8 cellular contexts compared by ENCODE assay signal in the genomic region with DNA sequence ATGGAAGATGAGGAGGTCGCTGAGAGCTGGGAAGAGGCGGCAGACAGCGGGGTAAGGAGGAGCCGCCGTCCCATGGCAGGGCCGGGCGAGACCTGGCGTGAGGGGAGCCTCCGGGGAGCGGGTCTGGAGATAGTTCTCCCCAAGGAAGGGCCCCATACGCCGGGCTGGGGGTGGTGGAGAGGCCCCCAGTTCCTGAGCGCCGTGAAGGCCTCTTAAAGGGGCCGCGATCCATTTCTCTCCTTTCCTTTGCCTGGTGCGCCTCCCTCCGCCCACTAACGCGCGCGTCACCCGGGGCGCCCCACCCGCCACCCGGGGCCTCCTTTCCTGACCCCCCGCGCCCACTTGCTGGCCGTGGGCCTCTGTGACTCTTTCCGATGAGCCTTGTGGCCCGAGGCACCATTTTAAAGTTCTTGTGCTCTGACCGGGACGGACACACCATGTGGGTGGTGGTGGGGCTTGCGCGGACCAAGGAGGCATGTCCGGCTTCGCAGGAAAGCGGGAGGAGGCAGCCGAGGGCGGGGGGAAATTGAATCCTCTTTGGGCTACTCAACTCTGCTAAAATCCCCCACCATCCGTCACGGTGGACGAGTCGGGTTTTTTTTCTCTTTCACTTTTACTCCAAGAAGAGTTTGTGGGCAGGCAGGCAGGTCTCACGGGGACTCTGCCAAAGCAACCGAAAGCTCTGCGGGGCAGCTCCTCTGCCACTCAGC. TPM values are rescaled to one million over a fixed set of nuclear protein-coding genes. Genes with fewer than 3 reads are reported as not detected.
A peak's percentile ranks its signal among the peaks of the same experiment; 100 is the strongest.
DNase-seq lines count a peak whose midpoint lies in the region; ATAC-seq and TF ChIP-seq lines count a peak whose summit lies in the region.

No MANE protein-coding gene starts in this region.

- peaks cover 8% of the 10 kb centered on the region for H3K4me1 ChIP-seq in colonic mucosa
- peaks cover 14 to 80% of the 10 kb centered on the region in 2 donors for H3K4me1 ChIP-seq in left lung

- no peaks in the 10 kb centered on the region for H3K27me3 ChIP-seq in colonic mucosa
- H3K27me3 ChIP-seq in left lung = no peaks in the 10 kb centered on the region

- no peak; the same call in 1 of the 2 replicates for TF ChIP-seq CTCF in 22Rv1 (IDR thresholded peaks at IDR 0.05)
- no peak for TF ChIP-seq CTCF in colonic mucosa (IDR thresholded peaks at IDR 0.05)
- TF ChIP-seq CTCF in left lung (IDR thresholded peaks at IDR 0.05) = no peak

- H3K4me3 ChIP-seq in colonic mucosa (peak overlapping the region; percentile 70), left lung (peak overlapping the region; percentile 76 to 99)

- peak overlapping the region; percentile 88 for H3K27ac ChIP-seq in 22Rv1
- peak overlapping the region; percentile 91 for H3K27ac ChIP-seq in colonic mucosa
- H3K27ac ChIP-seq in left lung = peak overlapping the region; percentile 96 to 98

- peak; percentile 65 for DNase-seq in NCI-H2196 treated with DMSO at 0.1 percent for 48 hours (lab: John Stamatoyannopoulos, UW; ENCODE audit: unreplicated experiment)
- peak; percentile 86 for DNase-seq in colonic mucosa
- DNase-seq in left lung = peak; percentile 89 to 93
- DNase-seq in stimulated activated CD4-positive, alpha-beta T cell treated with anti-CD3 and anti-CD28 coated beads, Interleukin-2, amount 100 ng/mL, for 4 hours (ENCODE audit: low read depth) = peak; percentile 84

- H3K9me3 ChIP-seq in colonic mucosa (no peaks in the 10 kb centered on the region), left lung (no peaks in the 10 kb centered on the region)

- peak overlapping the region; percentile 93 for H3K9ac ChIP-seq in colonic mucosa (ENCODE audit: low read depth in 2 of 2, low read length in 2 of 2)

- intact Hi-C loops in colonic mucosa (cut with DNase I) (loop anchor here (10.0 kb wide), 1 partner anchor 163 kb away; no protein-coding TSS in a partner anchor), left lung (cut with DNase I) (loop anchor here in 1 of 2 donors (10.0 kb wide), 1 partner anchor 293 kb away; a partner anchor contains a TSS)

- ATAC-seq in GM18502 (IDR thresholded peaks at IDR 0.05; ENCODE audit: poor library complexity, unreplicated experiment) (peak; percentile 60), HG02938 (IDR thresholded peaks at IDR 0.05; ENCODE audit: unreplicated experiment) (peak; percentile 60), left lung (peak; percentile 89)
- peak; percentile 66 to 73 for ATAC-seq in activated CD4-positive, CD25-positive, alpha-beta regulatory T cell treated with anti-CD3 and anti-CD28 coated beads, Interleukin-2, amount 50 U/mL, for 24 hours

- H3K36me3 ChIP-seq in colonic mucosa (no peaks in the 10 kb centered on the region), left lung (no peaks in the 10 kb centered on the region)

RNA-seq across cellular contexts. Expression of a gene that starts 0.4 kb away (rescaled TPM):
- total RNA-seq in colonic mucosa = 100 to 1,000 TPM; 119 to 140 TPM
- total RNA-seq in left lung = 100 to 1,000 TPM; 114 to 134 TPM

RNA-seq across cellular contexts. Expression of a gene that starts 15.1 kb away (rescaled TPM):
- total RNA-seq in colonic mucosa (10 to 100 TPM; 15.0 to 17.8 TPM), left lung (10 to 100 TPM; 18.8 to 19.5 TPM)

Comparison
In these comparisons a context has a peak if more than half of its experiments do, and no peak if none do; other contexts are left out.
1. Peak in every context shown above with its lines: DNase-seq, ATAC-seq, H3K4me3 ChIP-seq and H3K27ac ChIP-seq.